ENCODE assay signal across 1 cellular context in the genomic region with DNA sequence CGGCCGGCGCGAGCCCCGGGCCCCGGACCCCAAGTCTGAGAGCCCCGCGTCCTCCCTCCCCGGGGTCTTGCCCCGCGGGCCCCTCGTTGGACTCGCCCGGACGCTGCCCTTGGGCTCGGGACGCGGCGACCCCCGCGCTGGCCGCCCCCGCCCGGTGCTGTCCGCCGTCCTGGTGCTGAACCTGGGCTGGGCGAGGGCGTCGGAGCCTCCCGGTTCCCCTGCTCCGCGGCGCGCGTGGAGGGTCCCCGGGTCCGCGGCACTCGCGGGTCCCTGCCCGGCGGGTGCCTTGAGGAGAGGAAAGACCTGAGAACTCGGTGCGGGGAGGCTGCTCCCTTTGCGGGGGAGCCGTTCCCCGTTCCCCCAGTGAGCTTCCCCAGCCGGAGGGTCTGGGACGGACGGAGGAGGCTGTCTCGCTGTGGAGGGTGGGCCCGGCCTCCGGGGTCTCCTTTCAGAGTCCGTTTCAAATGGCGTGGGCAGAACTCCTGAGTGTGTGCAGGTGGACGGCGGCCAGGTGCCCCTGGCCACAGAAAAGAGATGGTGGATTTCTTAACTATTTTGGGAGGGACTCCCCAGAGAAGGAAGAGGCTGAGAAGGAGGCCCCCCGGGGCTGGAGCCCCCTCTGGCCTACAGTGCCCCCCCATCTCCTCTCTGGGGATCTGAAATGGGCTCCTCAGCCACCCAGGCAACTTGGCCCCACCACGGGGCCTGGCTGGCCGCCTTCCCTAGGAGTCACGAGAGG.
TF ChIP-seq lines count a peak whose summit lies in the region.

No MANE protein-coding gene starts in this region.

TF ChIP-seq in WTC11, 78 proteins besides CTCF, POLR2A, EP300 and RAD21 (continued from another document and continues in another):
- TF ChIP-seq CREM (CRISPR knock-in tag; IDR thresholded peaks at IDR 0.05) (0 out of 2 replicates have a peak, but pooled peaks have one; percentile 35), FOXK1 (CRISPR knock-in tag; IDR thresholded peaks at IDR 0.05) (peak; percentile 83), CBFB (CRISPR knock-in tag; IDR thresholded peaks at IDR 0.05; ENCODE audit: low read depth) (no peak), JUN (CRISPR knock-in tag; IDR thresholded peaks at IDR 0.05) (peak; percentile 95), IRF2 (CRISPR knock-in tag; IDR thresholded peaks at IDR 0.05; ENCODE audit: borderline replicate concordance, low read depth) (no peak), NFATC4 (CRISPR knock-in tag; IDR thresholded peaks at IDR 0.05) (no peak), NR3C1 (CRISPR knock-in tag; conservative IDR thresholded peaks at IDR 0.05; ENCODE audit: low read depth) (no peak), ZNF423 (CRISPR knock-in tag; IDR thresholded peaks at IDR 0.05) (no peak), FOXJ3 (CRISPR knock-in tag; IDR thresholded peaks at IDR 0.05; ENCODE audit: borderline replicate concordance) (no peak), ZNF121 (CRISPR knock-in tag; IDR thresholded peaks at IDR 0.05) (no peak), SMAD4 (CRISPR knock-in tag; IDR thresholded peaks at IDR 0.05) (peak; percentile 82), RORB (CRISPR knock-in tag; IDR thresholded peaks at IDR 0.05) (no peak), ZBTB21 (CRISPR knock-in tag; IDR thresholded peaks at IDR 0.05; ENCODE audit: borderline replicate concordance) (no peak), SP1 (CRISPR knock-in tag; conservative IDR thresholded peaks at IDR 0.05) (peak; percentile 62), EMX1 (CRISPR knock-in tag; IDR thresholded peaks at IDR 0.05) (no peak), TCF7 (CRISPR knock-in tag; IDR thresholded peaks at IDR 0.05; ENCODE audit: low read depth) (peak; percentile 89), TEAD4 (CRISPR knock-in tag; IDR thresholded peaks at IDR 0.05) (peak; percentile 90), PRRX2 (CRISPR knock-in tag; IDR thresholded peaks at IDR 0.05) (no peak), ZNF219 (CRISPR knock-in tag; IDR thresholded peaks at IDR 0.05; ENCODE audit: borderline replicate concordance) (peak; percentile 95), ZNF396 (CRISPR knock-in tag; IDR thresholded peaks at IDR 0.05; ENCODE audit: borderline replicate concordance) (no peak), ZNF416 (CRISPR knock-in tag; IDR thresholded peaks at IDR 0.05) (no peak), SMAD3 (CRISPR knock-in tag; IDR thresholded peaks at IDR 0.05; ENCODE audit: borderline replicate concordance) (peak; percentile 47; the same call in 1 of the 2 replicates)
- TF ChIP-seq, protein P1, sequence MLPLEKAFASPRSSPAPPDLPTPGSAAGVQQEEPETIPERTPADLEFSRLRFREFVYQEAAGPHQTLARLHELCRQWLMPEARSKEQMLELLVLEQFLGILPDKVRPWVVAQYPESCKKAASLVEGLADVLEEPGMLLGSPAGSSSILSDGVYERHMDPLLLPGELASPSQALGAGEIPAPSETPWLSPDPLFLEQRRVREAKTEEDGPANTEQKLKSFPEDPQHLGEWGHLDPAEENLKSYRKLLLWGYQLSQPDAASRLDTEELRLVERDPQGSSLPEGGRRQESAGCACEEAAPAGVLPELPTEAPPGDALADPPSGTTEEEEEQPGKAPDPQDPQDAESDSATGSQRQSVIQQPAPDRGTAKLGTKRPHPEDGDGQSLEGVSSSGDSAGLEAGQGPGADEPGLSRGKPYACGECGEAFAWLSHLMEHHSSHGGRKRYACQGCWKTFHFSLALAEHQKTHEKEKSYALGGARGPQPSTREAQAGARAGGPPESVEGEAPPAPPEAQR (CRISPR knock-in tag; IDR thresholded peaks at IDR 0.05), result no peak
- TF ChIP-seq, protein P2, sequence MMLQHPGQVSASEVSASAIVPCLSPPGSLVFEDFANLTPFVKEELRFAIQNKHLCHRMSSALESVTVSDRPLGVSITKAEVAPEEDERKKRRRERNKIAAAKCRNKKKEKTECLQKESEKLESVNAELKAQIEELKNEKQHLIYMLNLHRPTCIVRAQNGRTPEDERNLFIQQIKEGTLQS (CRISPR knock-in tag; conservative IDR thresholded peaks at IDR 0.05), result 0 out of 2 replicates have a peak, but pooled peaks have one; percentile 21
- TF ChIP-seq, protein P3, sequence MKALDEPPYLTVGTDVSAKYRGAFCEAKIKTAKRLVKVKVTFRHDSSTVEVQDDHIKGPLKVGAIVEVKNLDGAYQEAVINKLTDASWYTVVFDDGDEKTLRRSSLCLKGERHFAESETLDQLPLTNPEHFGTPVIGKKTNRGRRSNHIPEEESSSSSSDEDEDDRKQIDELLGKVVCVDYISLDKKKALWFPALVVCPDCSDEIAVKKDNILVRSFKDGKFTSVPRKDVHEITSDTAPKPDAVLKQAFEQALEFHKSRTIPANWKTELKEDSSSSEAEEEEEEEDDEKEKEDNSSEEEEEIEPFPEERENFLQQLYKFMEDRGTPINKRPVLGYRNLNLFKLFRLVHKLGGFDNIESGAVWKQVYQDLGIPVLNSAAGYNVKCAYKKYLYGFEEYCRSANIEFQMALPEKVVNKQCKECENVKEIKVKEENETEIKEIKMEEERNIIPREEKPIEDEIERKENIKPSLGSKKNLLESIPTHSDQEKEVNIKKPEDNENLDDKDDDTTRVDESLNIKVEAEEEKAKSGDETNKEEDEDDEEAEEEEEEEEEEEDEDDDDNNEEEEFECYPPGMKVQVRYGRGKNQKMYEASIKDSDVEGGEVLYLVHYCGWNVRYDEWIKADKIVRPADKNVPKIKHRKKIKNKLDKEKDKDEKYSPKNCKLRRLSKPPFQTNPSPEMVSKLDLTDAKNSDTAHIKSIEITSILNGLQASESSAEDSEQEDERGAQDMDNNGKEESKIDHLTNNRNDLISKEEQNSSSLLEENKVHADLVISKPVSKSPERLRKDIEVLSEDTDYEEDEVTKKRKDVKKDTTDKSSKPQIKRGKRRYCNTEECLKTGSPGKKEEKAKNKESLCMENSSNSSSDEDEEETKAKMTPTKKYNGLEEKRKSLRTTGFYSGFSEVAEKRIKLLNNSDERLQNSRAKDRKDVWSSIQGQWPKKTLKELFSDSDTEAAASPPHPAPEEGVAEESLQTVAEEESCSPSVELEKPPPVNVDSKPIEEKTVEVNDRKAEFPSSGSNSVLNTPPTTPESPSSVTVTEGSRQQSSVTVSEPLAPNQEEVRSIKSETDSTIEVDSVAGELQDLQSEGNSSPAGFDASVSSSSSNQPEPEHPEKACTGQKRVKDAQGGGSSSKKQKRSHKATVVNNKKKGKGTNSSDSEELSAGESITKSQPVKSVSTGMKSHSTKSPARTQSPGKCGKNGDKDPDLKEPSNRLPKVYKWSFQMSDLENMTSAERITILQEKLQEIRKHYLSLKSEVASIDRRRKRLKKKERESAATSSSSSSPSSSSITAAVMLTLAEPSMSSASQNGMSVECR (CRISPR knock-in tag; IDR thresholded peaks at IDR 0.05; ENCODE audit: borderline replicate concordance), result peak; percentile 98
- TF ChIP-seq, protein P4, sequence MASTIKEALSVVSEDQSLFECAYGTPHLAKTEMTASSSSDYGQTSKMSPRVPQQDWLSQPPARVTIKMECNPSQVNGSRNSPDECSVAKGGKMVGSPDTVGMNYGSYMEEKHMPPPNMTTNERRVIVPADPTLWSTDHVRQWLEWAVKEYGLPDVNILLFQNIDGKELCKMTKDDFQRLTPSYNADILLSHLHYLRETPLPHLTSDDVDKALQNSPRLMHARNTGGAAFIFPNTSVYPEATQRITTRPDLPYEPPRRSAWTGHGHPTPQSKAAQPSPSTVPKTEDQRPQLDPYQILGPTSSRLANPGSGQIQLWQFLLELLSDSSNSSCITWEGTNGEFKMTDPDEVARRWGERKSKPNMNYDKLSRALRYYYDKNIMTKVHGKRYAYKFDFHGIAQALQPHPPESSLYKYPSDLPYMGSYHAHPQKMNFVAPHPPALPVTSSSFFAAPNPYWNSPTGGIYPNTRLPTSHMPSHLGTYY (CRISPR knock-in tag; IDR thresholded peaks at IDR 0.05), result no peak
- TF ChIP-seq, protein P5, sequence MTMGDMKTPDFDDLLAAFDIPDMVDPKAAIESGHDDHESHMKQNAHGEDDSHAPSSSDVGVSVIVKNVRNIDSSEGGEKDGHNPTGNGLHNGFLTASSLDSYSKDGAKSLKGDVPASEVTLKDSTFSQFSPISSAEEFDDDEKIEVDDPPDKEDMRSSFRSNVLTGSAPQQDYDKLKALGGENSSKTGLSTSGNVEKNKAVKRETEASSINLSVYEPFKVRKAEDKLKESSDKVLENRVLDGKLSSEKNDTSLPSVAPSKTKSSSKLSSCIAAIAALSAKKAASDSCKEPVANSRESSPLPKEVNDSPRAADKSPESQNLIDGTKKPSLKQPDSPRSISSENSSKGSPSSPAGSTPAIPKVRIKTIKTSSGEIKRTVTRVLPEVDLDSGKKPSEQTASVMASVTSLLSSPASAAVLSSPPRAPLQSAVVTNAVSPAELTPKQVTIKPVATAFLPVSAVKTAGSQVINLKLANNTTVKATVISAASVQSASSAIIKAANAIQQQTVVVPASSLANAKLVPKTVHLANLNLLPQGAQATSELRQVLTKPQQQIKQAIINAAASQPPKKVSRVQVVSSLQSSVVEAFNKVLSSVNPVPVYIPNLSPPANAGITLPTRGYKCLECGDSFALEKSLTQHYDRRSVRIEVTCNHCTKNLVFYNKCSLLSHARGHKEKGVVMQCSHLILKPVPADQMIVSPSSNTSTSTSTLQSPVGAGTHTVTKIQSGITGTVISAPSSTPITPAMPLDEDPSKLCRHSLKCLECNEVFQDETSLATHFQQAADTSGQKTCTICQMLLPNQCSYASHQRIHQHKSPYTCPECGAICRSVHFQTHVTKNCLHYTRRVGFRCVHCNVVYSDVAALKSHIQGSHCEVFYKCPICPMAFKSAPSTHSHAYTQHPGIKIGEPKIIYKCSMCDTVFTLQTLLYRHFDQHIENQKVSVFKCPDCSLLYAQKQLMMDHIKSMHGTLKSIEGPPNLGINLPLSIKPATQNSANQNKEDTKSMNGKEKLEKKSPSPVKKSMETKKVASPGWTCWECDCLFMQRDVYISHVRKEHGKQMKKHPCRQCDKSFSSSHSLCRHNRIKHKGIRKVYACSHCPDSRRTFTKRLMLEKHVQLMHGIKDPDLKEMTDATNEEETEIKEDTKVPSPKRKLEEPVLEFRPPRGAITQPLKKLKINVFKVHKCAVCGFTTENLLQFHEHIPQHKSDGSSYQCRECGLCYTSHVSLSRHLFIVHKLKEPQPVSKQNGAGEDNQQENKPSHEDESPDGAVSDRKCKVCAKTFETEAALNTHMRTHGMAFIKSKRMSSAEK (CRISPR knock-in tag; IDR thresholded peaks at IDR 0.05; ENCODE audit: borderline replicate concordance), result no peak
- TF ChIP-seq, protein P6, sequence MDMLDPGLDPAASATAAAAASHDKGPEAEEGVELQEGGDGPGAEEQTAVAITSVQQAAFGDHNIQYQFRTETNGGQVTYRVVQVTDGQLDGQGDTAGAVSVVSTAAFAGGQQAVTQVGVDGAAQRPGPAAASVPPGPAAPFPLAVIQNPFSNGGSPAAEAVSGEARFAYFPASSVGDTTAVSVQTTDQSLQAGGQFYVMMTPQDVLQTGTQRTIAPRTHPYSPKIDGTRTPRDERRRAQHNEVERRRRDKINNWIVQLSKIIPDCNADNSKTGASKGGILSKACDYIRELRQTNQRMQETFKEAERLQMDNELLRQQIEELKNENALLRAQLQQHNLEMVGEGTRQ (CRISPR knock-in tag; IDR thresholded peaks at IDR 0.05), result no peak
- TF ChIP-seq, protein P7, sequence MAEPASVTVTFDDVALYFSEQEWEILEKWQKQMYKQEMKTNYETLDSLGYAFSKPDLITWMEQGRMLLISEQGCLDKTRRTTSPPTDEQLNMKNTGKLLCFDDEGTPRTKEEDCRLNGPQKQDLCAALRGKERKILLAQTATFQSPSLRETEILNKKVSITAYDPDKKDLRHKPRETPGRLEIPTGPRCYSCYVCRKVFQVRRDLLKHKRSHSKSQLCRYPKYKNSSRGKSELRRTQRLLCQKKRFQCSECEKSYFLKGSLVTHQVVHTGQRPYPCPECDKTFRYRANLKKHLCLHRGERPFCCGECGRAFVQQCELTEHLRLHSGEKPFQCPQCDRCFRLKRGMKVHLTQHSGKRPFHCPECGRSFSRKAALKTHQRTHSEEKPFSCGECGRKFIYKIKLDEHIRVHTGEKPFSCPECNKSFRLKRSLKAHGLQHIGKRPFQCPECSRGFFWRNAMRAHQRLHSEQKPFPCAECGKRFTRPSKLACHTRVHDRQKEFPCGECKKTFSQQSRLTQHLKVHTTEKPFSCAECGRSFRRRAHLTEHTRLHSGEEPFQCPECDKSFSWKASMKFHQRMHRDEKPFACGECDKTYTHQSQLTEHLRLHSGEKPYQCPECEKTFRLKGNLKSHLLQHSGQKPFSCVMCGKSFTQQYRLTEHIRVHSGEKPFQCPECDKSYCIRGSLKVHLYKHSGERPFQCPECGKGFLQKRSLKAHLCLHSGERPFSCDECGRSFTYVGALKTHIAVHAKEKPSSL (CRISPR knock-in tag; conservative IDR thresholded peaks at IDR 0.05), result no peak
- TF ChIP-seq, protein P8, sequence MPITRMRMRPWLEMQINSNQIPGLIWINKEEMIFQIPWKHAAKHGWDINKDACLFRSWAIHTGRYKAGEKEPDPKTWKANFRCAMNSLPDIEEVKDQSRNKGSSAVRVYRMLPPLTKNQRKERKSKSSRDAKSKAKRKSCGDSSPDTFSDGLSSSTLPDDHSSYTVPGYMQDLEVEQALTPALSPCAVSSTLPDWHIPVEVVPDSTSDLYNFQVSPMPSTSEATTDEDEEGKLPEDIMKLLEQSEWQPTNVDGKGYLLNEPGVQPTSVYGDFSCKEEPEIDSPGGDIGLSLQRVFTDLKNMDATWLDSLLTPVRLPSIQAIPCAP (CRISPR knock-in tag; IDR thresholded peaks at IDR 0.05), result 0 out of 2 replicates have a peak, but pooled peaks have one; percentile 45
- TF ChIP-seq, protein P9, sequence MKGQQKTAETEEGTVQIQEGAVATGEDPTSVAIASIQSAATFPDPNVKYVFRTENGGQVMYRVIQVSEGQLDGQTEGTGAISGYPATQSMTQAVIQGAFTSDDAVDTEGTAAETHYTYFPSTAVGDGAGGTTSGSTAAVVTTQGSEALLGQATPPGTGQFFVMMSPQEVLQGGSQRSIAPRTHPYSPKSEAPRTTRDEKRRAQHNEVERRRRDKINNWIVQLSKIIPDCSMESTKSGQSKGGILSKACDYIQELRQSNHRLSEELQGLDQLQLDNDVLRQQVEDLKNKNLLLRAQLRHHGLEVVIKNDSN (CRISPR knock-in tag; IDR thresholded peaks at IDR 0.05), result peak; percentile 72
- TF ChIP-seq, protein P10, sequence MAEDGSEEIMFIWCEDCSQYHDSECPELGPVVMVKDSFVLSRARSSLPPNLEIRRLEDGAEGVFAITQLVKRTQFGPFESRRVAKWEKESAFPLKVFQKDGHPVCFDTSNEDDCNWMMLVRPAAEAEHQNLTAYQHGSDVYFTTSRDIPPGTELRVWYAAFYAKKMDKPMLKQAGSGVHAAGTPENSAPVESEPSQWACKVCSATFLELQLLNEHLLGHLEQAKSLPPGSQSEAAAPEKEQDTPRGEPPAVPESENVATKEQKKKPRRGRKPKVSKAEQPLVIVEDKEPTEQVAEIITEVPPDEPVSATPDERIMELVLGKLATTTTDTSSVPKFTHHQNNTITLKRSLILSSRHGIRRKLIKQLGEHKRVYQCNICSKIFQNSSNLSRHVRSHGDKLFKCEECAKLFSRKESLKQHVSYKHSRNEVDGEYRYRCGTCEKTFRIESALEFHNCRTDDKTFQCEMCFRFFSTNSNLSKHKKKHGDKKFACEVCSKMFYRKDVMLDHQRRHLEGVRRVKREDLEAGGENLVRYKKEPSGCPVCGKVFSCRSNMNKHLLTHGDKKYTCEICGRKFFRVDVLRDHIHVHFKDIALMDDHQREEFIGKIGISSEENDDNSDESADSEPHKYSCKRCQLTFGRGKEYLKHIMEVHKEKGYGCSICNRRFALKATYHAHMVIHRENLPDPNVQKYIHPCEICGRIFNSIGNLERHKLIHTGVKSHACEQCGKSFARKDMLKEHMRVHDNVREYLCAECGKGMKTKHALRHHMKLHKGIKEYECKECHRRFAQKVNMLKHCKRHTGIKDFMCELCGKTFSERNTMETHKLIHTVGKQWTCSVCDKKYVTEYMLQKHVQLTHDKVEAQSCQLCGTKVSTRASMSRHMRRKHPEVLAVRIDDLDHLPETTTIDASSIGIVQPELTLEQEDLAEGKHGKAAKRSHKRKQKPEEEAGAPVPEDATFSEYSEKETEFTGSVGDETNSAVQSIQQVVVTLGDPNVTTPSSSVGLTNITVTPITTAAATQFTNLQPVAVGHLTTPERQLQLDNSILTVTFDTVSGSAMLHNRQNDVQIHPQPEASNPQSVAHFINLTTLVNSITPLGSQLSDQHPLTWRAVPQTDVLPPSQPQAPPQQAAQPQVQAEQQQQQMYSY (CRISPR knock-in tag; IDR thresholded peaks at IDR 0.05), result no peak
